In genomic region chr6:33702345-33702977, GRCh38 we compare ENCODE assay signal across 8 cellular contexts. TPM values are rescaled to one million over a fixed set of nuclear protein-coding genes. Genes with fewer than 3 reads are reported as not detected.
DNase-seq lines count a peak whose midpoint lies in the region; ATAC-seq and TF ChIP-seq lines count a peak whose summit lies in the region.

No MANE protein-coding gene starts in this region.

- 83 to 94% methylated on average over 1 of the region's 1 CpG for WGBS in lung, 2 donors

- no peak overlapping the region for H3K4me3 ChIP-seq in AG10803 (ENCODE audit: low read length)
- no peak overlapping the region for H3K4me3 ChIP-seq in lung

- peak; percentile 37 for ATAC-seq in lung (ENCODE audit: insufficient read depth, low FRiP score)
- no peak for ATAC-seq in GM21390 (IDR thresholded peaks at IDR 0.05; ENCODE audit: unreplicated experiment)

- POLR2A ChIA-PET in GM10248 (lab: Yijun Ruan, JAX), result no interaction called here

- H3K4me1 ChIP-seq in lung (ENCODE audit: control insufficient read depth in 2 of 2, insufficient read depth in 2 of 2, low read length in 2 of 2), result peaks cover 0 to 2% of the 10 kb centered on the region in 2 donors

- CTCF ChIA-PET in GM10248 (lab: Yijun Ruan, JAX), result interaction anchor here (1.0 to 10.5 kb wide), 8 partner anchors 8 to 115 kb away, joined by 3 to 231 read pairs (median 18); partner anchors contain the start of genes BAK1, ITPR3 and UQCC2

- TF ChIP-seq CTCF in AG10803 (conservative IDR thresholded peaks at IDR 0.05; ENCODE audit: low read length), result peak; percentile 74
- peak; percentile 27 for TF ChIP-seq CTCF in GM10248 (IDR thresholded peaks at IDR 0.05; ENCODE audit: control extremely low read depth, extremely low read depth, low read depth, missing control alignments)
- no peak for TF ChIP-seq CTCF in lung (IDR thresholded peaks at IDR 0.05; ENCODE audit: control extremely low read depth, extremely low read depth)

- H3K27ac ChIP-seq in lung (ENCODE audit: low read depth in 1 of 2, low read length in 1 of 2), result no peak overlapping the region

- H3K9me3 ChIP-seq in lung (ENCODE audit: control insufficient read depth in 2 of 2, insufficient read depth in 1 of 2, low read length in 1 of 2), result no peaks in the 10 kb centered on the region

- H3K27me3 ChIP-seq in lung (ENCODE audit: control insufficient read depth, insufficient read depth), result no peaks in the 10 kb centered on the region

- DNase-seq in AG10803 (ENCODE audit: low read depth) (peak; percentile 69), GM10248 (ENCODE audit: extremely low spot score) (no peak), NOMO-1 treated with DMSO at 0.1 percent for 48 hours (lab: John Stamatoyannopoulos, UW; ENCODE audit: unreplicated experiment) (peak; percentile 5), cerebellum (ENCODE audit: low spot score) (peak; percentile 49), lung (ENCODE audit: low spot score) (no peak), NCI-H1048 (lab: John Stamatoyannopoulos, UW) (no peak)
- DNase-seq in stimulated activated CD4-positive, alpha-beta T cell treated with anti-CD3 and anti-CD28 coated beads, Interleukin-4, amount 100 ng/mL, for 4 hours, result no peak

- H3K36me3 ChIP-seq in lung (ENCODE audit: control insufficient read depth in 2 of 2, insufficient read depth in 2 of 2, low read length in 2 of 2), result peaks cover 0 to 16% of the 10 kb centered on the region in 2 donors

RNA-seq across cellular contexts. Expression of gene UQCC2, which starts 9.0 kb away (rescaled TPM):
- 26.4 TPM for total RNA-seq in cerebellum
- total RNA-seq in lung, result 10 to 100 TPM in 1 of 2 donors, 1 to 10 TPM in 1; 7.8 to 55.4 TPM
- polyA plus RNA-seq in lung, result 100 to 1,000 TPM in 1 of 2 donors, 10 to 100 TPM in 1; 40.8 to 141 TPM

RNA-seq across cellular contexts. Expression of gene IP6K3, which starts 44.2 kb away (rescaled TPM):
- total RNA-seq in cerebellum (0.27 TPM), lung (1 to 10 TPM; 1.6 to 3.9 TPM)
- 1 to 10 TPM; 1.3 to 3.4 TPM for polyA plus RNA-seq in lung

Comparison
In these comparisons a context has a peak if more than half of its experiments do, and no peak if none do; other contexts are left out.
1. DNase-seq: peak in AG10803 (single experiment), NOMO-1 treated with DMSO at 0.1 percent for 48 hours (single experiment) and cerebellum (single experiment); none in GM10248 (single experiment), lung (single experiment), NCI-H1048 (single experiment) and stimulated activated CD4-positive, alpha-beta T cell treated with anti-CD3 and anti-CD28 coated beads, Interleukin-4, amount 100 ng/mL, for 4 hours (0 of 2).